In the genomic region with DNA sequence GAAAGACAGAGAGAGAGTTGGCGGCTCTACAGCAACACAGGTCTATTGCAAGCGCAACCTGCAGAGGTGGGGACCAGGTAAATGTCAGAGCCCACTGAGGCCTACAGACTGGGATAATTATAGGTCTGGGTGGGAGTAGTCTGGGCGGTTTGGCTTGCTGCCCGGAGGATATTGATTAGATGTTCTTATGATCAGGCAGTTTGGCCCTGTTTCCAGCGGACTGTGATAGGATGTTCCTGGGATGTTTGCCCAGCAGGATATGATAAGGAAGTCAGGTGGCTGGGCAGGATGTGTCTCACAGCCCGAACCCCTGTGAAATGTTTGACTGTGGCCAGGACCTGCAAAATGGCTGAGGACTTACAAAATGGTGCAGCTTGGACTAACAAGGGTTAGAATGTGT, we compare ENCODE assay signal across 18 cellular contexts.
DNase-seq lines count a peak whose midpoint lies in the region; ATAC-seq and TF ChIP-seq lines count a peak whose summit lies in the region.
"Had no signal": no experiment of that assay in that cellular context is flagged by ENCODE, and none has a peak within 500 bp of the region (broad histone marks: within the 10 kb centered on the region; RNA-seq: fewer than 3 reads in every experiment).

No MANE protein-coding gene starts in this region.

- no peak for TF ChIP-seq CTCF in mesothelial cell of epicardium (IDR thresholded peaks at IDR 0.05; ENCODE audit: unreplicated experiment)
- no peak for TF ChIP-seq CTCF in spleen (IDR thresholded peaks at IDR 0.05 in 8 of 11, conservative IDR thresholded peaks at IDR 0.05 in 3 of 11)

- no peaks in the 10 kb centered on the region for H3K4me1 Mint-ChIP-seq in mesothelial cell of epicardium

- H3K27me3 ChIP-seq in SJCRH30 (no peaks in the 10 kb centered on the region), spleen (replicated peaks in 1 of 7) (no peaks in the 10 kb centered on the region)
- H3K27me3 ChIP-seq: neutrophil had no signal

- H3K4me1 ChIP-seq in SJCRH30: no peaks in the 10 kb centered on the region
- no peaks in the 10 kb centered on the region for H3K4me1 ChIP-seq in spleen

- peaks cover 3% of the 10 kb centered on the region for H3K9me3 Mint-ChIP-seq in mesothelial cell of epicardium
- H3K9me3 Mint-ChIP-seq: activated naive CD4-positive, alpha-beta T cell treated with anti-CD3 and anti-CD28 coated beads, Interleukin-2, amount 50 U/mL, for 72 hours; activated T-cell treated with anti-CD3 and anti-CD28 coated beads, Interleukin-2, amount 50 U/mL, for 4 hours had no signal

- intact Hi-C loops in left cardiac atrium (cut with DNase I): no loop called here
- intact Hi-C loops in spleen (cut with DNase I; ENCODE audit: low total_unique reads): no loop called here

- no peaks in the 10 kb centered on the region for H3K36me3 ChIP-seq in SJCRH30
- H3K36me3 ChIP-seq in spleen: no peaks in the 10 kb centered on the region
- H3K36me3 ChIP-seq: neutrophil had no signal

- ATAC-seq in left cardiac atrium: peak; percentile 65 to 71
- ATAC-seq: activated naive CD4-positive, alpha-beta T cell treated with anti-CD3 and anti-CD28 coated beads, Interleukin-2, amount 50 U/mL, for 72 hours; activated T-cell treated with anti-CD3 and anti-CD28 coated beads, Interleukin-2, amount 50 U/mL, for 4 hours; sciatic nerve had no signal

- H3K27ac ChIP-seq in SJCRH30 (no peak overlapping the region), spleen (no peak overlapping the region)
- H3K27ac ChIP-seq: neutrophil, PC-9 had no signal

- no peak for TF ChIP-seq POLR2A in spleen (IDR thresholded peaks at IDR 0.05)

- H3K9me3 ChIP-seq in SJCRH30 (replicated peaks): no peaks in the 10 kb centered on the region
- no peaks in the 10 kb centered on the region for H3K9me3 ChIP-seq in spleen
- H3K9me3 ChIP-seq: neutrophil had no signal

- no peak overlapping the region for H3K4me3 Mint-ChIP-seq in mesothelial cell of epicardium
- H3K4me3 Mint-ChIP-seq: activated T-cell treated with anti-CD3 and anti-CD28 coated beads, Interleukin-2, amount 50 U/mL, for 4 hours; dendritic cell treated with granulocyte-macrophage colony-stimulating factor and Interleukin-4, amounts not matched to agents 40 ng/mL and 50 ng/mL, for 4 days had no signal

- in situ Hi-C loops in KBM-7 (cut with MboI; ENCODE audit: low pct_unique_long_range_greater_than_20kb, low sequenced_read_pairs): no loop called here

- H3K27me3 Mint-ChIP-seq in mesothelial cell of epicardium (ENCODE audit: low read depth): no peaks in the 10 kb centered on the region
- H3K27me3 Mint-ChIP-seq: dendritic cell treated with granulocyte-macrophage colony-stimulating factor and Interleukin-4, amounts not matched to agents 40 ng/mL and 50 ng/mL, for 4 days had no signal

- no peak overlapping the region for H3K4me3 ChIP-seq in SJCRH30
- no peak overlapping the region for H3K4me3 ChIP-seq in spleen
- H3K4me3 ChIP-seq: PC-9 had no signal

- DNase-seq in COLO668 (lab: John Stamatoyannopoulos, UW; ENCODE audit: unreplicated experiment) (peak; percentile 60), HT1080 (ENCODE audit: low read depth) (peak; percentile 55), NCI-H748 treated with DMSO at 0.1 percent for 48 hours (lab: John Stamatoyannopoulos, UW) (peak; percentile 77), left cardiac atrium (peak; percentile 64), mesothelial cell of epicardium (ENCODE audit: low spot score in 2 of 2, unreplicated experiment in 2 of 2) (no peak), KBM-7 (no peak), SJCRH30 (no peak), spleen (no peak)
- DNase-seq: activated CD4-positive, alpha-beta T cell treated with anti-CD3 and anti-CD28 coated beads, Interleukin-2, amount 50 U/mL, for 48 hours; activated T-cell treated with anti-CD3 and anti-CD28 coated beads, Interleukin-2, amount 50 U/mL, for 4 hours; erythroblast; GF-D8; IMR-90; PC-9 had no signal

- no peak overlapping the region for H3K27ac Mint-ChIP-seq in mesothelial cell of epicardium
- H3K27ac Mint-ChIP-seq: activated naive CD4-positive, alpha-beta T cell treated with anti-CD3 and anti-CD28 coated beads, Interleukin-2, amount 50 U/mL, for 72 hours; dendritic cell treated with granulocyte-macrophage colony-stimulating factor and Interleukin-4, amounts not matched to agents 40 ng/mL and 50 ng/mL, for 4 days had no signal

- no peaks in the 10 kb centered on the region for H3K36me3 Mint-ChIP-seq in mesothelial cell of epicardium
- H3K36me3 Mint-ChIP-seq: activated naive CD4-positive, alpha-beta T cell treated with anti-CD3 and anti-CD28 coated beads, Interleukin-2, amount 50 U/mL, for 72 hours had no signal

- whole genome bisulfite sequencing in spleen, 5 donors: 81 to 93% (median 83%) methylated on average over 6 of the region's 6 CpGs

Comparison
In these comparisons a context has a peak if more than half of its experiments do, and no peak if none do; other contexts are left out.
1. DNase-seq: peak in COLO668 (single experiment), HT1080 (single experiment), NCI-H748 treated with DMSO at 0.1 percent for 48 hours (single experiment) and left cardiac atrium (single experiment); none in mesothelial cell of epicardium (0 of 2), KBM-7 (single experiment), SJCRH30 (0 of 2) and spleen (single experiment).